9 cellular contexts compared by ENCODE assay signal in genomic region chr7:63925262-63925625, GRCh38.
A peak's percentile ranks its signal among the peaks of the same experiment; 100 is the strongest.
DNase-seq lines count a peak whose midpoint lies in the region; ATAC-seq and TF ChIP-seq lines count a peak whose summit lies in the region.
"Had no signal": no experiment of that assay in that cellular context is flagged by ENCODE, and none has a peak within 500 bp of the region (broad histone marks: within the 10 kb centered on the region; RNA-seq: fewer than 3 reads in every experiment).

No MANE protein-coding gene starts in this region.

- H3K9me3 ChIP-seq in DND-41 (ENCODE audit: insufficient read depth, low read length, severe bottlenecking) (peaks cover 13% of the 10 kb centered on the region), duodenal mucosa (ENCODE audit: control insufficient read depth in 1 of 2, low read length in 2 of 2) (peaks cover 0 to 14% of the 10 kb centered on the region in 2 donors), skeletal muscle tissue (ENCODE audit: control insufficient read depth in 3 of 3, low read length in 3 of 3) (no peaks in the 10 kb centered on the region)

- H3K4me2 ChIP-seq in DND-41 (ENCODE audit: insufficient read depth, low read length), result peak overlapping the region; percentile 98

- peaks cover 46% of the 10 kb centered on the region for H3K4me1 ChIP-seq in DND-41 (ENCODE audit: insufficient read depth, low read length)
- H3K4me1 ChIP-seq in duodenal mucosa (ENCODE audit: control insufficient read depth in 1 of 2, insufficient read depth in 2 of 2, low read length in 2 of 2), result peaks cover 0 to 4% of the 10 kb centered on the region in 2 donors
- peaks cover 0 to 14% (median 11%) of the 10 kb centered on the region in 3 donors for H3K4me1 ChIP-seq in skeletal muscle tissue (ENCODE audit: control insufficient read depth in 3 of 3, insufficient read depth in 3 of 3, low read length in 3 of 3)

- DNase-seq in DND-41, result no peak
- DNase-seq in NCI-H526 treated with DMSO at 0.1 percent for 48 hours (lab: John Stamatoyannopoulos, UW), result peak; percentile 49
- DNase-seq: HCEC 1CT, PC-9 had no signal

- no peaks in the 10 kb centered on the region for H4K20me1 ChIP-seq in DND-41 (ENCODE audit: insufficient read depth, low read length)

- peaks cover 6% of the 10 kb centered on the region for H3K36me3 ChIP-seq in DND-41 (ENCODE audit: insufficient read depth, low read length)
- no peaks in the 10 kb centered on the region for H3K36me3 ChIP-seq in duodenal mucosa (ENCODE audit: control insufficient read depth in 1 of 2, insufficient read depth in 2 of 2, low read length in 2 of 2)
- no peaks in the 10 kb centered on the region for H3K36me3 ChIP-seq in skeletal muscle tissue (ENCODE audit: control insufficient read depth in 3 of 3, insufficient read depth in 3 of 3, low read length in 3 of 3)

- H3K4me3 ChIP-seq in DND-41 (ENCODE audit: low read depth in 1 of 2, low read length in 2 of 2), result peak overlapping the region; percentile 47 to 96
- H3K4me3 ChIP-seq in duodenal mucosa (ENCODE audit: low read depth in 1 of 2, low read length in 2 of 2), result peak overlapping the region; percentile 75 to 81
- H3K4me3 ChIP-seq in skeletal muscle tissue (ENCODE audit: low read length in 3 of 3), result peak overlapping the region; percentile 77 to 100 (median 99)
- H3K4me3 ChIP-seq: PC-9 had no signal

- peak overlapping the region; percentile 80 for H2AFZ ChIP-seq in DND-41 (ENCODE audit: low read depth, low read length)

- peaks cover 31% of the 10 kb centered on the region for H3K79me2 ChIP-seq in DND-41 (ENCODE audit: insufficient read depth, low read length)

- TF ChIP-seq CTCF in DND-41 (IDR thresholded peaks at IDR 0.05; ENCODE audit: borderline replicate concordance, extremely low read depth, low read length, poor library complexity, severe bottlenecking), result no peak

- H3K27ac ChIP-seq in DND-41 (ENCODE audit: low read length), result peak overlapping the region; percentile 99
- H3K27ac ChIP-seq in duodenal mucosa (ENCODE audit: low read depth, low read length), result no peak overlapping the region
- no peak overlapping the region for H3K27ac ChIP-seq in skeletal muscle tissue (ENCODE audit: low read depth, low read length)
- H3K27ac ChIP-seq: PC-9 had no signal

- ATAC-seq in DND-41 (ENCODE audit: insufficient read depth, low read depth) (no peak), HG03521 (IDR thresholded peaks at IDR 0.05; ENCODE audit: unreplicated experiment) (no peak), HG03378 (IDR thresholded peaks at IDR 0.05; ENCODE audit: unreplicated experiment) (no peak)
- ATAC-seq in activated CD4-positive, CD25-positive, alpha-beta regulatory T cell treated with anti-CD3 and anti-CD28 coated beads, Interleukin-2, amount 50 U/mL, for 24 hours, result no peak

- H3K9ac ChIP-seq in DND-41 (ENCODE audit: low read depth, low read length) (peak overlapping the region; percentile 84), duodenal mucosa (ENCODE audit: low read depth in 1 of 2, low read length in 2 of 2) (peak overlapping the region; percentile 27 to 33), skeletal muscle tissue (ENCODE audit: low read depth in 1 of 3, low read length in 3 of 3) (peak overlapping the region in 2 of 3 donors; percentile 59 to 74)

- no peaks in the 10 kb centered on the region for H3K27me3 ChIP-seq in DND-41 (ENCODE audit: insufficient read depth, low read length, poor library complexity)
- H3K27me3 ChIP-seq in duodenal mucosa (ENCODE audit: control insufficient read depth in 1 of 2, insufficient read depth in 2 of 2, low read length in 2 of 2), result no peaks in the 10 kb centered on the region
- no peaks in the 10 kb centered on the region for H3K27me3 ChIP-seq in skeletal muscle tissue (ENCODE audit: control insufficient read depth in 3 of 3, insufficient read depth in 3 of 3, low read length in 3 of 3)

Comparison
In these comparisons a context has a peak if more than half of its experiments do, and no peak if none do; other contexts are left out.
1. H3K9ac ChIP-seq: peak in every context shown above with its lines; median percentile 84 in DND-41; 66 in skeletal muscle tissue; 30 in duodenal mucosa.